Comparison of ENCODE assay signal across 8 cellular contexts in genomic region chr1:109931189-109931672, GRCh38. TPM values are rescaled to one million over a fixed set of nuclear protein-coding genes. Genes with fewer than 3 reads are reported as not detected.
A peak's percentile ranks its signal among the peaks of the same experiment; 100 is the strongest.
DNase-seq lines count a peak whose midpoint lies in the region; ATAC-seq, FAIRE-seq and TF ChIP-seq lines count a peak whose summit lies in the region.

No MANE protein-coding gene starts in this region.

- no peak for TF ChIP-seq POLR2A in IMR-90 (IDR thresholded peaks at IDR 0.05; ENCODE audit: low read depth, low read length)
- TF ChIP-seq POLR2A in H54 (IDR thresholded peaks at IDR 0.05; ENCODE audit: low read depth, low read length) = no peak

- FAIRE-seq in H54 (lab: Jason Lieb, UNC) (no peak), HTR-8/SVneo (lab: Jason Lieb, UNC) (no peak)

- H2BK20ac ChIP-seq in IMR-90 (ENCODE audit: low read depth, low read length) = no peak overlapping the region

- H3K9ac ChIP-seq in IMR-90 (ENCODE audit: low read depth, low read length) (no peak overlapping the region), skeletal muscle tissue (ENCODE audit: low read depth in 1 of 3, low read length in 3 of 3) (peak overlapping the region in 2 of 3 donors; percentile 17 to 57)

- whole genome bisulfite sequencing in IMR-90 (ENCODE audit: extremely low coverage in 2 of 2, insufficient read length in 1 of 2), 2 experiments = 31% methylated on average over 6 of the region's 8 CpGs; no CpG with 5 or more reads in 1 of the 2 experiments

- H4K5ac ChIP-seq in IMR-90 (ENCODE audit: low read depth, low read length) = no peak overlapping the region

- H3K9me1 ChIP-seq in IMR-90 (ENCODE audit: insufficient read depth, low read length) = peaks cover 17% of the 10 kb centered on the region

- no peaks in the 10 kb centered on the region for H3K9me3 ChIP-seq in IMR-90 (ENCODE audit: control insufficient read depth, insufficient read depth, low read length)
- no peaks in the 10 kb centered on the region for H3K9me3 ChIP-seq in skeletal muscle tissue (ENCODE audit: control insufficient read depth in 3 of 3, low read length in 3 of 3)
- H3K9me3 ChIP-seq in A673 (ENCODE audit: low read depth, low read length, poor library complexity, severe bottlenecking) = no peaks in the 10 kb centered on the region

- no TSS peak for BruUV-seq in IMR-90 (replicated peaks; lab: Mats Ljungman, UMichigan)
- BruUV-seq in A673 (replicated peaks; lab: Mats Ljungman, UMichigan) = no TSS peak

- in situ Hi-C loops in IMR-90 (cut with MboI; ENCODE audit: low sequenced_read_pairs) = no loop called here

- peak overlapping the region; percentile 11; the same call in 1 of the 2 replicates for H2AK5ac ChIP-seq in IMR-90 (ENCODE audit: low read depth, low read length)

- H3K36me3 ChIP-seq in IMR-90 (ENCODE audit: control insufficient read depth, insufficient read depth, low read length) = peaks cover 35% of the 10 kb centered on the region
- peaks cover 24 to 27% (median 26%) of the 10 kb centered on the region in 3 donors for H3K36me3 ChIP-seq in skeletal muscle tissue (ENCODE audit: control insufficient read depth in 3 of 3, insufficient read depth in 3 of 3, low read length in 3 of 3)
- no peaks in the 10 kb centered on the region for H3K36me3 ChIP-seq in A673 (ENCODE audit: insufficient read depth, low read length, poor library complexity, severe bottlenecking)

- H3K27ac ChIP-seq in IMR-90 (ENCODE audit: insufficient read depth, low read length) (peak overlapping the region; percentile 16; the same call in 1 of the 2 replicates), skeletal muscle tissue (ENCODE audit: low read depth, low read length) (peak overlapping the region; percentile 64), A673 (ENCODE audit: low read depth, low read length, poor library complexity, severe bottlenecking) (no peak overlapping the region)

- dilution Hi-C loops in IMR-90 (cut with HindIII; ENCODE audit: low sequenced_read_pairs, unreplicated experiment) = no loop called here

- H3K18ac ChIP-seq in IMR-90 (ENCODE audit: low read depth, low read length) = no peak overlapping the region

- no peak overlapping the region for H3K23ac ChIP-seq in IMR-90 (ENCODE audit: low read depth, low read length)

- H2AFZ ChIP-seq in IMR-90 (replicated peaks; ENCODE audit: low read length, poor library complexity) = peak overlapping the region; percentile 61

- no peak for TF ChIP-seq RAD21 in IMR-90 (IDR thresholded peaks at IDR 0.05; ENCODE audit: low read length)

- H2BK15ac ChIP-seq in IMR-90 (ENCODE audit: low read depth, low read length) = no peak overlapping the region; the same call in 2 of the 3 replicates

- H2BK5ac ChIP-seq in IMR-90 (ENCODE audit: low read depth, low read length, poor library complexity, severe bottlenecking) = no peak overlapping the region

- no peak overlapping the region for H3K4me3 ChIP-seq in IMR-90 (ENCODE audit: insufficient read depth, low read depth, low read length)
- no peak overlapping the region for H3K4me3 ChIP-seq in skeletal muscle tissue (ENCODE audit: low read length in 3 of 3)
- no peak overlapping the region for H3K4me3 ChIP-seq in A673 (ENCODE audit: low read depth, low read length, poor library complexity, severe bottlenecking)

- H3K79me1 ChIP-seq in IMR-90 (ENCODE audit: low read depth in 1 of 2, low read length in 2 of 2) = peaks cover 2 to 25% of the 10 kb centered on the region in 2 experiments; a peak in 3 of 4 replicates

- peak overlapping the region; percentile 60 for H2AK9ac ChIP-seq in IMR-90 (replicated peaks; ENCODE audit: low read depth, low read length, poor library complexity)

- TF ChIP-seq CTCF in IMR-90 (conservative IDR thresholded peaks at IDR 0.05; ENCODE audit: low read depth, low read length) (no peak), A673 (conservative IDR thresholded peaks at IDR 0.05; ENCODE audit: low read depth, low read length) (no peak)

- peaks cover 7% of the 10 kb centered on the region; the same call in 1 of the 2 replicates for H4K20me1 ChIP-seq in IMR-90 (ENCODE audit: insufficient read depth, low read length)

- no peak overlapping the region for H3K4me2 ChIP-seq in IMR-90 (ENCODE audit: low read depth, low read length)

- H3K56ac ChIP-seq in IMR-90 (ENCODE audit: extremely low read depth, insufficient read depth, low read length) = no peak overlapping the region

- H3K4ac ChIP-seq in IMR-90 (ENCODE audit: low read depth, low read length) = peak overlapping the region; percentile 48

- H3K27me3 ChIP-seq in IMR-90 (ENCODE audit: control insufficient read depth, insufficient read depth, low read length) (no peaks in the 10 kb centered on the region), skeletal muscle tissue (ENCODE audit: control insufficient read depth in 3 of 3, insufficient read depth in 3 of 3, low read length in 3 of 3) (no peaks in the 10 kb centered on the region), A673 (replicated peaks; ENCODE audit: insufficient read depth, low read depth, low read length, poor library complexity) (no peaks in the 10 kb centered on the region)

- H4K8ac ChIP-seq in IMR-90 (ENCODE audit: low read depth in 2 of 2, low read length in 2 of 2) = peak overlapping the region in 1 of 2 experiments; percentile 31; a peak in 2 of 4 replicates

- intact Hi-C loops in IMR-90 (cut with micrococcal nuclease) (loop anchor here (5.0 kb wide), 1 partner anchor 51 kb away; the partner anchor contains the start of gene AHCYL1), A673 (cut with micrococcal nuclease; ENCODE audit: unreplicated experiment) (no loop called here)

- DNase-seq in IMR-90 (peak; percentile 77), astrocyte of the hippocampus (ENCODE audit: low read depth, low spot score) (peak; percentile 87), iPS DF 4.7 (ENCODE audit: extremely low read depth, low spot score) (peak; percentile 62), A673 (ENCODE audit: low spot score) (no peak), H54 (ENCODE audit: insufficient read length, low spot score) (no peak), HTR-8/SVneo (ENCODE audit: insufficient read length, low spot score) (no peak)

- ATAC-seq in IMR-90 (ENCODE audit: low read depth) (peak; percentile 74), GM21360 (IDR thresholded peaks at IDR 0.05; ENCODE audit: unreplicated experiment) (no peak)

- 0 out of 2 replicates have a peak overlapping the region, but pooled peaks have one; percentile 3 for H2BK120ac ChIP-seq in IMR-90 (ENCODE audit: low read depth, low read length)

- CTCF ChIA-PET in IMR-90 (lab: Yijun Ruan, JAX) = interaction anchor here (1.5 to 1.8 kb wide), 2 partner anchors 48 to 53 kb away, joined by 3 to 4 read pairs; no protein-coding TSS in a partner anchor
- CTCF ChIA-PET in A673 (lab: Charles Lee) = no interaction called here

- H3K14ac ChIP-seq in IMR-90 (replicated peaks; ENCODE audit: low read depth, low read length) = no peak overlapping the region

- peak overlapping the region; percentile 29; the same call in 1 of the 2 replicates for H4K91ac ChIP-seq in IMR-90 (ENCODE audit: insufficient read depth, low read depth, low read length)

- POLR2A ChIA-PET in IMR-90 (lab: Charles Lee; ENCODE audit: unreplicated experiment) (no interaction called here), A673 (lab: Charles Lee; ENCODE audit: low non-redundant PET) (no interaction called here)

- H3K4me1 ChIP-seq in IMR-90 (ENCODE audit: control insufficient read depth, insufficient read depth, low read length) (peaks cover 23% of the 10 kb centered on the region), skeletal muscle tissue (ENCODE audit: control insufficient read depth in 3 of 3, insufficient read depth in 3 of 3, low read length in 3 of 3) (peaks cover 54 to 60% (median 57%) of the 10 kb centered on the region in 3 donors), A673 (ENCODE audit: insufficient read depth, low read length, poor library complexity, severe bottlenecking) (no peaks in the 10 kb centered on the region)

TF ChIP-seq in IMR-90, 13 proteins besides CTCF, POLR2A, EP300 and RAD21:
- TF ChIP-seq MAZ (IDR thresholded peaks at IDR 0.05; ENCODE audit: borderline replicate concordance, low read depth, low read length) (0 out of 2 replicates have a peak, but pooled peaks have one; percentile 31), CHD1 (IDR thresholded peaks at IDR 0.05; ENCODE audit: low read depth, low read length) (no peak), NFE2L2 (IDR thresholded peaks at IDR 0.05; ENCODE audit: low read depth, low read length) (no peak), USF2 (IDR thresholded peaks at IDR 0.05; ENCODE audit: low read depth, low read length) (no peak), ELK1 (IDR thresholded peaks at IDR 0.05; ENCODE audit: borderline replicate concordance, low read depth, low read length) (no peak)

RNA-seq across cellular contexts. Expression of gene CSF1, which starts 20.6 kb away (rescaled TPM):
- 9.4 and 14.3 TPM in 2 replicates for total RNA-seq in IMR-90 (2012; rRNA removed)
- 22.0 and 25.6 TPM in 2 replicates for polyA plus RNA-seq in IMR-90 (2012; rRNA removed)
- polyA plus RNA-seq in IMR-90 (2012; cell fraction: cytosol; rRNA removed) = 19.2 and 30.9 TPM in 2 replicates
- polyA plus RNA-seq in IMR-90 (2012; cell fraction: nucleus; rRNA removed; ENCODE audit: low replicate concordance) = 26.9 and 32.7 TPM in 2 replicates
- total RNA-seq in skeletal muscle tissue = 7.3 TPM
- 4.9 and 7.2 TPM in 2 replicates for total RNA-seq in A673 (2021)

RNA-seq across cellular contexts. Expression of gene AHCYL1, which starts 53.3 kb away (rescaled TPM):
- total RNA-seq in IMR-90 (2012; rRNA removed) (73.9 and 76.0 TPM in 2 replicates), skeletal muscle tissue (21.9 TPM), A673 (2021) (89.6 and 107 TPM in 2 replicates)
- polyA plus RNA-seq in IMR-90 (2012; rRNA removed) = 63.9 and 75.1 TPM in 2 replicates
- polyA plus RNA-seq in IMR-90 (2012; cell fraction: cytosol; rRNA removed) = 25.3 and 33.6 TPM in 2 replicates
- 45.6 and 132 TPM in 2 replicates for polyA plus RNA-seq in IMR-90 (2012; cell fraction: nucleus; rRNA removed; ENCODE audit: low replicate concordance)

Comparison
In these comparisons a context has a peak if more than half of its experiments do, and no peak if none do; other contexts are left out.
1. DNase-seq: peak in IMR-90 (single experiment), astrocyte of the hippocampus (single experiment) and iPS DF 4.7 (single experiment); none in A673 (single experiment), H54 (single experiment) and HTR-8/SVneo (single experiment).